In the genomic region with DNA sequence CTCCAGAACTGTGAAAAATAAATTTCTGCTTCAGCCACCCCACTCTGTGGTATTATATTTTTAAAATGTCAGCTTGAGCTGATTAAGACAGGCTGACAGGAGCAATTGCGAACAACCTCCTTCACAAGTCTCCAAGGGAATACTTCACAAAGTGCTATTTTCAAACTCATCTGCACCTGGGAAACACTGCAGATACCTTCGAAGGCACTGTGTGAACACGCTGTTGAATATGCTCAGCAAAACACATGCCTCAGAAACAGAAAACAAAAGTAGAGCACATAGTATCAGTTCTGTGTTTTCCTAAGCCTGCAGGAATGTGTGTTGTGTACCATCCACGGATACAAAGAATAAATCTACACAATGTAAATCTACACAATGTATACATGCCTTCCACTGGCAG, we compare ENCODE assay signal across 11 cellular contexts. TPM values are rescaled to one million over a fixed set of nuclear protein-coding genes. Genes with fewer than 3 reads are reported as not detected.
"Had no signal": no experiment of that assay in that cellular context is flagged by ENCODE, and none has a peak within 500 bp of the region (broad histone marks: within the 10 kb centered on the region; RNA-seq: fewer than 3 reads in every experiment).

No MANE protein-coding gene starts in this region.

- H3K36me3 ChIP-seq: HAP-1 had no signal

- H3K27ac Mint-ChIP-seq: HFFc6 had no signal

- H3K4me1 ChIP-seq: HAP-1 had no signal

- H3K4me3 Mint-ChIP-seq: HFFc6, IgD-negative memory B cell had no signal

- H3K4me3 ChIP-seq: GM23248, HAP-1 had no signal

- H2AFZ ChIP-seq: GM23248 had no signal

- DNase-seq: GM23248, GOT3, H7, HFFc6 had no signal

- ATAC-seq: HCT116, HepG2 had no signal

- H3K4me1 Mint-ChIP-seq: IgD-negative memory B cell had no signal

- H3K36me3 Mint-ChIP-seq: IgD-negative memory B cell had no signal

- H3K9me3 ChIP-seq: HAP-1 had no signal

- H3K27ac ChIP-seq: GM23248, HL-60 had no signal

- H3K9me3 Mint-ChIP-seq: HFFc6 had no signal

- H3K9ac ChIP-seq: GM23248 had no signal

RNA-seq across cellular contexts. Expression of gene TSPAN2, which starts 10.6 kb away (rescaled TPM):
- total RNA-seq: HepG2 had no signal
- polyA plus RNA-seq: HepG2 had no signal

RNA-seq across cellular contexts. Expression of gene TSHB, which starts 49.1 kb away (rescaled TPM):
- total RNA-seq: GM23248, H4, H7, HepG2, HFFc6, HT1080 had no signal
- polyA plus RNA-seq: GM23248, HepG2, IgD-negative memory B cell had no signal
